ENCODE assay signal across 8 cellular contexts in the genomic region with DNA sequence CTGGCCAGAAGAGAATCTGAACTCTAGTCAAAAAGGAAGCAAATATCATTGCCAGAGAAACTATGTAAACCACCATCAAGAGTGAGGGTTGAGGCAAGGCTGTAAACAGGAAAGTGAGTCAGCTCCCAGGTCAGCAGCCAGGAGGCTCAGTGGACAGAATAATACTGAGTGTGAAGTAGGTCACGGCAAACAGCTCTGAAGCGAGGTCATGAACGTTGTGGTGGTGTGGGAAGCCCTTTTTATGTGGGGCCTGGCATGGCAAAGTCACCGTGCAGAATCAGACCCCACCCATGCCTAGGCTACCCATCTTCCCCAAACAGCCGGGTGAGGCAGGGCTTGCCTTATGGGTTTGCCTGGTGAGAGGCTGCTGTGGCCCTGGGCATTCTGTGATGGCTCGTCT. TPM values are rescaled to one million over a fixed set of nuclear protein-coding genes. Genes with fewer than 3 reads are reported as not detected.
DNase-seq lines count a peak whose midpoint lies in the region; ATAC-seq and TF ChIP-seq lines count a peak whose summit lies in the region.

No MANE protein-coding gene starts in this region.

- peak overlapping the region; percentile 58 to 89 (median 79) for H3K4me2 ChIP-seq in BLaER1 treated with 17β-estradiol and CSF1 and Interleukin-3, amounts not matched to agents 10 nM and 100 nM
- no peak overlapping the region for H3K4me2 ChIP-seq in neural progenitor cell

- peaks cover 40 to 66% (median 50%) of the 10 kb centered on the region in 10 experiments for H3K4me1 ChIP-seq in BLaER1 treated with 17β-estradiol and CSF1 and Interleukin-3, amounts not matched to agents 10 nM and 100 nM
- H3K4me1 ChIP-seq in duodenal mucosa (ENCODE audit: control insufficient read depth in 1 of 2, insufficient read depth in 2 of 2, low read length in 2 of 2) = peaks cover 26 to 27% of the 10 kb centered on the region in 2 donors
- H3K4me1 ChIP-seq in neural progenitor cell = no peaks in the 10 kb centered on the region
- H3K4me1 ChIP-seq in upper lobe of right lung = peaks cover 34% of the 10 kb centered on the region

- DNase-seq in activated CD4-positive, alpha-beta T cell treated with anti-CD3 and anti-CD28 coated beads, Interleukin-2, amount 10 ng/mL, durations not matched to agents 24 days and 14 days = peak; percentile 90
- DNase-seq in neural progenitor cell (ENCODE audit: low spot score) (no peak), upper lobe of right lung (no peak), NCI-H69 (lab: John Stamatoyannopoulos, UW) (no peak), OCI-M2 (lab: John Stamatoyannopoulos, UW; ENCODE audit: unreplicated experiment) (no peak)

- H3K27ac Mint-ChIP-seq in activated CD4-positive, alpha-beta T cell treated with anti-CD3 and anti-CD28 coated beads, Interleukin-2, amount 10 ng/mL, durations not matched to agents 24 days and 14 days = peak overlapping the region; percentile 99
- peak overlapping the region; percentile 78 for H3K27ac Mint-ChIP-seq in neural progenitor cell

- no peaks in the 10 kb centered on the region for H3F3A ChIP-seq in neural progenitor cell (ENCODE audit: low read depth)

- H3K27me3 ChIP-seq in BLaER1 treated with 17β-estradiol and CSF1 and Interleukin-3, amounts not matched to agents 10 nM and 100 nM = no peaks in the 10 kb centered on the region
- H3K27me3 ChIP-seq in duodenal mucosa (ENCODE audit: control insufficient read depth in 1 of 2, insufficient read depth in 2 of 2, low read length in 2 of 2) = no peaks in the 10 kb centered on the region
- no peaks in the 10 kb centered on the region for H3K27me3 ChIP-seq in neural progenitor cell
- H3K27me3 ChIP-seq in upper lobe of right lung = no peaks in the 10 kb centered on the region

- peak overlapping the region; percentile 76 for H3K4me3 Mint-ChIP-seq in activated CD4-positive, alpha-beta T cell treated with anti-CD3 and anti-CD28 coated beads, Interleukin-2, amount 10 ng/mL, durations not matched to agents 24 days and 14 days
- H3K4me3 Mint-ChIP-seq in neural progenitor cell = no peak overlapping the region

- H3K9ac ChIP-seq in BLaER1 treated with 17β-estradiol and CSF1 and Interleukin-3, amounts not matched to agents 10 nM and 100 nM = peak overlapping the region in 7 of 11 experiments; percentile 17 to 71 (median 64); a peak in 12 of 22 replicates
- H3K9ac ChIP-seq in duodenal mucosa (ENCODE audit: low read depth in 1 of 2, low read length in 2 of 2) (peak overlapping the region; percentile 1 to 15), neural progenitor cell (no peak overlapping the region)

- no peak overlapping the region for H2AFZ ChIP-seq in neural progenitor cell (replicated peaks)

- peak overlapping the region in 2 of 10 experiments; percentile 14 to 27; a peak in 2 of 20 replicates for H3K4me3 ChIP-seq in BLaER1 treated with 17β-estradiol and CSF1 and Interleukin-3, amounts not matched to agents 10 nM and 100 nM
- H3K4me3 ChIP-seq in duodenal mucosa (ENCODE audit: low read depth in 1 of 2, low read length in 2 of 2) (no peak overlapping the region), neural progenitor cell (no peak overlapping the region), upper lobe of right lung (no peak overlapping the region)

- H3K79me2 ChIP-seq in neural progenitor cell (ENCODE audit: low read depth) = no peaks in the 10 kb centered on the region

- peak; percentile 38 for ATAC-seq in HG03432 (IDR thresholded peaks at IDR 0.05; ENCODE audit: unreplicated experiment)
- peak; percentile 78 for ATAC-seq in upper lobe of right lung

- intact Hi-C loops in activated CD4-positive, alpha-beta T cell treated with anti-CD3 and anti-CD28 coated beads, Interleukin-2, amount 10 ng/mL, durations not matched to agents 24 days and 14 days (cut with micrococcal nuclease) = loop anchor here (1.0 to 10.0 kb wide), 5 partner anchors 18 to 1070 kb away; no protein-coding TSS in a partner anchor
- intact Hi-C loops in upper lobe of right lung (cut with DNase I) = no loop called here

- H3K9me3 Mint-ChIP-seq in activated CD4-positive, alpha-beta T cell treated with anti-CD3 and anti-CD28 coated beads, Interleukin-2, amount 10 ng/mL, durations not matched to agents 24 days and 14 days = peaks cover 16% of the 10 kb centered on the region
- peaks cover 7% of the 10 kb centered on the region for H3K9me3 Mint-ChIP-seq in neural progenitor cell

- H3K36me3 ChIP-seq in BLaER1 treated with 17β-estradiol and CSF1 and Interleukin-3, amounts not matched to agents 10 nM and 100 nM = no peaks in the 10 kb centered on the region
- H3K36me3 ChIP-seq in duodenal mucosa (ENCODE audit: control insufficient read depth in 1 of 2, insufficient read depth in 2 of 2, low read length in 2 of 2) (no peaks in the 10 kb centered on the region), neural progenitor cell (no peaks in the 10 kb centered on the region), upper lobe of right lung (no peaks in the 10 kb centered on the region)

- H3K36me3 Mint-ChIP-seq in activated CD4-positive, alpha-beta T cell treated with anti-CD3 and anti-CD28 coated beads, Interleukin-2, amount 10 ng/mL, durations not matched to agents 24 days and 14 days (ENCODE audit: low read depth) = peaks cover 25% of the 10 kb centered on the region
- peaks cover 15% of the 10 kb centered on the region for H3K36me3 Mint-ChIP-seq in neural progenitor cell

- H3K4me1 Mint-ChIP-seq in activated CD4-positive, alpha-beta T cell treated with anti-CD3 and anti-CD28 coated beads, Interleukin-2, amount 10 ng/mL, durations not matched to agents 24 days and 14 days = peaks cover 76% of the 10 kb centered on the region
- H3K4me1 Mint-ChIP-seq in neural progenitor cell = peaks cover 6% of the 10 kb centered on the region

- H3K9me3 ChIP-seq in BLaER1 treated with 17β-estradiol and CSF1 and Interleukin-3, amounts not matched to agents 10 nM and 100 nM (replicated peaks in 1 of 11) = peaks cover 0 to 20% (median 13%) of the 10 kb centered on the region in 11 experiments; a peak in 17 of 22 replicates
- H3K9me3 ChIP-seq in duodenal mucosa (ENCODE audit: control insufficient read depth in 1 of 2, low read length in 2 of 2) = no peaks in the 10 kb centered on the region
- no peaks in the 10 kb centered on the region for H3K9me3 ChIP-seq in neural progenitor cell (ENCODE audit: low read depth)
- no peaks in the 10 kb centered on the region for H3K9me3 ChIP-seq in upper lobe of right lung

- no peaks in the 10 kb centered on the region for H3K27me3 Mint-ChIP-seq in activated CD4-positive, alpha-beta T cell treated with anti-CD3 and anti-CD28 coated beads, Interleukin-2, amount 10 ng/mL, durations not matched to agents 24 days and 14 days
- H3K27me3 Mint-ChIP-seq in neural progenitor cell (ENCODE audit: insufficient read depth, low read depth) = peaks cover 5% of the 10 kb centered on the region

- no peaks in the 10 kb centered on the region for H4K20me1 ChIP-seq in BLaER1 treated with 17β-estradiol and CSF1 and Interleukin-3, amounts not matched to agents 10 nM and 100 nM
- H4K20me1 ChIP-seq in neural progenitor cell (ENCODE audit: low read depth) = no peaks in the 10 kb centered on the region

- H3K27ac ChIP-seq in BLaER1 treated with 17β-estradiol and CSF1 and Interleukin-3, amounts not matched to agents 10 nM and 100 nM = peak overlapping the region in 10 of 11 experiments; percentile 31 to 90 (median 66); a peak in 18 of 22 replicates
- peak overlapping the region; percentile 64 for H3K27ac ChIP-seq in duodenal mucosa (ENCODE audit: low read depth, low read length)
- no peak overlapping the region for H3K27ac ChIP-seq in neural progenitor cell
- H3K27ac ChIP-seq in upper lobe of right lung = peak overlapping the region; percentile 56

- TF ChIP-seq CTCF in neural progenitor cell (IDR thresholded peaks at IDR 0.05) (no peak), upper lobe of right lung (IDR thresholded peaks at IDR 0.05) (no peak)

RNA-seq across cellular contexts. Expression of a gene that starts 43.9 kb away (rescaled TPM):
- total RNA-seq in activated CD4-positive, alpha-beta T cell treated with anti-CD3 and anti-CD28 coated beads, Interleukin-2, amount 10 ng/mL, durations not matched to agents 24 days and 14 days = 1.9 and 2.8 TPM in 2 replicates
- total RNA-seq in neural progenitor cell (ENCODE audit: low replicate concordance) = 14.6 and 17.6 TPM in 2 replicates
- total RNA-seq in upper lobe of right lung = 377 TPM

Comparison
In these comparisons a context has a peak if more than half of its experiments do, and no peak if none do; other contexts are left out.
1. RNA of a gene that starts 43.9 kb away (total RNA-seq): 377 TPM in upper lobe of right lung (single experiment); 14.6 to 17.6 TPM in neural progenitor cell and 1.9 to 2.8 TPM in activated CD4-positive, alpha-beta T cell treated with anti-CD3 and anti-CD28 coated beads, Interleukin-2, amount 10 ng/mL, durations not matched to agents 24 days and 14 days; every median in the first group is over 10 times any median in the second.